In the genomic region with DNA sequence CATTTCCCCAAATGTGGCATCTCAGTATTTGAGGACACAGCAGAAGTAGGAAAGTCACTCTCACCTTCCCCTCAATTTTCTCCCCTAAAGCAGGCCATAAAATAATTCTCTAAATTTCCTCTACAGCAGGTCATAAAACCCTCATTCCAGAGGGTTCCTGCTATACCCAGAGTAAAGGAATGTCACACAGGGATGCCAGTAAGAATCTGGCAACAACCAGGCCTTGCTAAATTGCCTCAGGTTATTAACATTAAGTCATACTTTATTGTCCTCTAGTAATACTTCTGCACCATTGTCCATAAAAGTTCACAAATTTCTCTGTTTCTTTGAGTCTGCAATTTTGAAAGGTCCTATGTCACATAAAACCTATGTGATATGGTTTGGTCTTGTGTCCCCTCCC, we compare ENCODE assay signal across 17 cellular contexts.
DNase-seq lines count a peak whose midpoint lies in the region; TF ChIP-seq lines count a peak whose summit lies in the region.
"Had no signal": no experiment of that assay in that cellular context is flagged by ENCODE, and none has a peak within 500 bp of the region (broad histone marks: within the 10 kb centered on the region; RNA-seq: fewer than 3 reads in every experiment).

No MANE protein-coding gene starts in this region.

- no peak overlapping the region for H2BK15ac ChIP-seq in mesendoderm (replicated peaks; ENCODE audit: low read depth)

- H4K8ac ChIP-seq in mesendoderm (ENCODE audit: low read depth, low read length), result no peak overlapping the region

- no peak overlapping the region for H3K4ac ChIP-seq in mesendoderm (ENCODE audit: low read depth, low read length)

- no peak overlapping the region for H3K9ac ChIP-seq in mesendoderm (ENCODE audit: low read length)
- H3K9ac ChIP-seq: BLaER1 treated with 17β-estradiol and CSF1 and Interleukin-3, amounts not matched to agents 10 nM and 100 nM had no signal

- no peak overlapping the region for H3K56ac ChIP-seq in mesendoderm (ENCODE audit: low read length)

- H3K4me1 ChIP-seq in mesendoderm (ENCODE audit: control insufficient read depth, low read depth, low read length) (no peaks in the 10 kb centered on the region), vagina (no peaks in the 10 kb centered on the region)
- H3K4me1 ChIP-seq: A549, Caco-2 had no signal

- H2BK120ac ChIP-seq in mesendoderm (ENCODE audit: low read depth, low read length), result no peak overlapping the region

- no peak for TF ChIP-seq CTCF in vagina (IDR thresholded peaks at IDR 0.05)

- H3K18ac ChIP-seq in mesendoderm (ENCODE audit: low read length), result no peak overlapping the region

- no peak overlapping the region for H3K4me3 ChIP-seq in mesendoderm (ENCODE audit: low read length)
- no peak overlapping the region for H3K4me3 ChIP-seq in vagina
- H3K4me3 ChIP-seq: A549; BLaER1 treated with 17β-estradiol and CSF1 and Interleukin-3, amounts not matched to agents 10 nM and 100 nM had no signal

- H3K27ac ChIP-seq in mesendoderm (ENCODE audit: low read depth, low read length) (no peak overlapping the region), vagina (no peak overlapping the region)
- H3K27ac ChIP-seq: 22Rv1; A549; BLaER1 treated with 17β-estradiol and CSF1 and Interleukin-3, amounts not matched to agents 10 nM and 100 nM; C4-2B had no signal

- no peak overlapping the region for H3K4me2 ChIP-seq in mesendoderm (ENCODE audit: low read length)
- H3K4me2 ChIP-seq: A549; BLaER1 treated with 17β-estradiol and CSF1 and Interleukin-3, amounts not matched to agents 10 nM and 100 nM had no signal

- no peak for TF ChIP-seq POLR2A in vagina (IDR thresholded peaks at IDR 0.05)

- intact Hi-C loops in vagina (cut with DNase I), result no loop called here

- no peaks in the 10 kb centered on the region for H3K79me2 ChIP-seq in mesendoderm (ENCODE audit: control insufficient read depth, insufficient read depth, low read length)

- H3K9me3 ChIP-seq in vagina, result no peaks in the 10 kb centered on the region
- H3K9me3 ChIP-seq: A549, Caco-2 had no signal

- H3K36me3 ChIP-seq in mesendoderm (ENCODE audit: control insufficient read depth, insufficient read depth, low read length) (no peaks in the 10 kb centered on the region), vagina (no peaks in the 10 kb centered on the region)
- H3K36me3 ChIP-seq: BLaER1 treated with 17β-estradiol and CSF1 and Interleukin-3, amounts not matched to agents 10 nM and 100 nM had no signal

- H3K27me3 ChIP-seq in mesendoderm (ENCODE audit: insufficient read depth, low read length, poor library complexity), result no peaks in the 10 kb centered on the region
- no peaks in the 10 kb centered on the region for H3K27me3 ChIP-seq in vagina
- H3K27me3 ChIP-seq: BLaER1 treated with 17β-estradiol and CSF1 and Interleukin-3, amounts not matched to agents 10 nM and 100 nM had no signal

- no peak overlapping the region for H2AK5ac ChIP-seq in mesendoderm (ENCODE audit: low read length)

- H3K23ac ChIP-seq in mesendoderm (ENCODE audit: low read length), result no peak overlapping the region

- no peak overlapping the region for H2BK5ac ChIP-seq in mesendoderm (ENCODE audit: low read length)

- DNase-seq in EH (ENCODE audit: low read depth), result peak; percentile 44
- DNase-seq in M059J (ENCODE audit: low read depth), result peak; percentile 59
- DNase-seq in mesendoderm, result peak; percentile 22
- DNase-seq in mucosa of gallbladder (ENCODE audit: low spot score), result no peak
- no peak for DNase-seq in NCI-H82 (lab: John Stamatoyannopoulos, UW)
- no peak for DNase-seq in vagina (ENCODE audit: extremely low spot score in 2 of 2)
- DNase-seq: AML-193; Caco-2; Calu3; CD4-positive, alpha-beta T cell; CD8-positive, alpha-beta T cell; DMS79 treated with DMSO at 0.1 percent for 48 hours; GF-D8 had no signal

- no peaks in the 10 kb centered on the region for H3K79me1 ChIP-seq in mesendoderm (ENCODE audit: low read length)

- H4K5ac ChIP-seq in mesendoderm (ENCODE audit: low read length), result no peak overlapping the region

Comparison
In these comparisons a context has a peak if more than half of its experiments do, and no peak if none do; other contexts are left out.
1. DNase-seq: peak in EH (single experiment), M059J (single experiment) and mesendoderm (single experiment); none in mucosa of gallbladder (single experiment), NCI-H82 (single experiment) and vagina (0 of 2).